Comparison of ENCODE assay signal across 8 cellular contexts in the genomic region with DNA sequence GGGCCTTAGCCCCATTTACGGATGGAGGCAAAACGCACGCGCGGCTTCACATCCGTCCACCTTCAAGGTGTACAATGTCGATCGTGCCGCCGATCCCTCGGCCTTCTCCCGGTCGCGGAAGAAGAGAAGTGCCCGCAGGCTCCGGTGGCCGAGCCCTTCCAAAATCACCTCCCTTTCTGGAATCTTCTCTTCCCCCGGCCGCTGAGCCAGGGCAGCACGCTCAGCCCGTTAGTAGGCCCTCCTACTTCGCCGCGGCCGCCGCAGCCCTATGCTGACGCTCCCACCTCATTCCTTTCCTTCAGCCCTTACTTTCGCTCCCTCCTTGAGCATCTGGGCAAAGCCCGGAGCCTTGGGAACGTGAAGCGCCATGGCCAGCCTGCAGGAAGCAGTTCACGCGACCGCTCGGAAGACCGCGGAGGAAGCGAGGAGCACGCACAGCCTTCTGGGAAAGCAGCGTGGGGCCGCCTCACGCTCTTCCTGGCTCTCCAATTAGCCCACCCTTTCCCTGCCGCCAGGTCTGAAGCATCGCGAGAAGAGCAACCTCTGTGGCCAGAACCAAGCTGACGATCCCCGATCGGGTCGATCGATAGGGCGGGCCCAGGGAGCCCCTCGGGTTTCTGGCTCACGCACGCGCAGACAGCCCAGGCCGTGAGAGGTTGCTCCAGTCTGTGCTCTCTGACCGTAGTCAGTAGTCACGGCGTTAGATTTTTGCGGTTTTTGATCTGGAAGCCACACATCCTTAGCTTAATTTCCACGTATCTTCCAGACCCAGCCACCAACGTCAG. TPM values are rescaled to one million over a fixed set of nuclear protein-coding genes. Genes with fewer than 3 reads are reported as not detected.
DNase-seq lines count a peak whose midpoint lies in the region; ATAC-seq lines count a peak whose summit lies in the region.

A gene with protein sequence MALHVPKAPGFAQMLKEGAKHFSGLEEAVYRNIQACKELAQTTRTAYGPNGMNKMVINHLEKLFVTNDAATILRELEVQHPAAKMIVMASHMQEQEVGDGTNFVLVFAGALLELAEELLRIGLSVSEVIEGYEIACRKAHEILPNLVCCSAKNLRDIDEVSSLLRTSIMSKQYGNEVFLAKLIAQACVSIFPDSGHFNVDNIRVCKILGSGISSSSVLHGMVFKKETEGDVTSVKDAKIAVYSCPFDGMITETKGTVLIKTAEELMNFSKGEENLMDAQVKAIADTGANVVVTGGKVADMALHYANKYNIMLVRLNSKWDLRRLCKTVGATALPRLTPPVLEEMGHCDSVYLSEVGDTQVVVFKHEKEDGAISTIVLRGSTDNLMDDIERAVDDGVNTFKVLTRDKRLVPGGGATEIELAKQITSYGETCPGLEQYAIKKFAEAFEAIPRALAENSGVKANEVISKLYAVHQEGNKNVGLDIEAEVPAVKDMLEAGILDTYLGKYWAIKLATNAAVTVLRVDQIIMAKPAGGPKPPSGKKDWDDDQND (minus strand): TSS at position 427 of the 785 bp plus-strand sequence. CDS start 58 bp downstream, at position 369.

- peak within 1 kb of the TSS; percentile 95 to 99 (median 99) for H3K27ac Mint-ChIP-seq in IgD-negative memory B cell

- peaks cover 0 to 3% (median 0%) of the 10 kb centered on the region in 3 donors for H3K9me3 Mint-ChIP-seq in IgD-negative memory B cell

- DNase-seq in DMS 273 treated with DMSO at 0.1 percent for 48 hours (lab: John Stamatoyannopoulos, UW) (peak; percentile 98), OCI-M2 (lab: John Stamatoyannopoulos, UW; ENCODE audit: unreplicated experiment) (peak; percentile 94), activated T-cell treated with anti-CD3 and anti-CD28 coated beads for 4 hours (peak; percentile 97), epidermal melanocyte (ENCODE audit: insufficient read length, low spot score) (peak; percentile 87), middle frontal gyrus (ENCODE audit: extremely low spot score, low spot score) (peak; percentile 100)
- peak; percentile 96 to 97 for DNase-seq in stimulated activated CD8-positive, alpha-beta memory T cell treated with anti-CD3 and anti-CD28 coated beads, Interleukin-2, amount 100 ng/mL, for 48 hours (ENCODE audit: low read depth in 2 of 2)

- no peaks in the 10 kb centered on the region for H3K36me3 Mint-ChIP-seq in IgD-negative memory B cell

- H3K4me3 Mint-ChIP-seq in IgD-negative memory B cell, result peak within 1 kb of the TSS; percentile 98 to 100 (median 99)

- H3K4me1 Mint-ChIP-seq in IgD-negative memory B cell, result peaks cover 27 to 31% (median 30%) of the 10 kb centered on the region in 3 donors

- no peaks in the 10 kb centered on the region for H3K27me3 Mint-ChIP-seq in IgD-negative memory B cell

- ATAC-seq in GM21529 (IDR thresholded peaks at IDR 0.05; ENCODE audit: unreplicated experiment), result peak; percentile 91

RNA-seq across cellular contexts. Expression of the gene that starts here (rescaled TPM):
- 141 TPM for polyA plus RNA-seq in IgD-negative memory B cell

Comparison
In these comparisons a context has a peak if more than half of its experiments do, and no peak if none do; other contexts are left out.
1. Peak in every context shown above with its lines: DNase-seq and ATAC-seq.